19 cellular contexts compared by ENCODE assay signal in genomic region chr2:15189236-15189635, GRCh38.
DNase-seq lines count a peak whose midpoint lies in the region; ATAC-seq, FAIRE-seq and TF ChIP-seq lines count a peak whose summit lies in the region.
"Had no signal": no experiment of that assay in that cellular context is flagged by ENCODE, and none has a peak within 500 bp of the region (broad histone marks: within the 10 kb centered on the region; RNA-seq: fewer than 3 reads in every experiment).

No MANE protein-coding gene starts in this region.

- WGBS in testis, 2 donors: 31 to 41% methylated on average over 2 of the region's 2 CpGs
- WGBS in pancreas, 2 donors: 88 to 89% methylated on average over 2 of the region's 2 CpGs

- TF ChIP-seq CTCF in cardiac muscle cell (IDR thresholded peaks at IDR 0.05; ENCODE audit: low read depth, low read length) (peak; percentile 5), OCI-LY7 (conservative IDR thresholded peaks at IDR 0.05; ENCODE audit: low read length) (peak; percentile 27; the same call in 1 of the 2 replicates), epithelial cell of proximal tubule (conservative IDR thresholded peaks at IDR 0.05; ENCODE audit: low read depth, low read length) (peak; percentile 31), testis (IDR thresholded peaks at IDR 0.05) (peak in 1 of 3 experiments; percentile 10), pancreas (IDR thresholded peaks at IDR 0.05) (no peak)

- H4K20me1 ChIP-seq in OCI-LY7 (ENCODE audit: insufficient read depth, low read length): no peaks in the 10 kb centered on the region

- no peak for ATAC-seq in left ventricle myocardium superior
- no peak for ATAC-seq in pancreas
- no peak for ATAC-seq in HG02938 (IDR thresholded peaks at IDR 0.05; ENCODE audit: unreplicated experiment)
- ATAC-seq: activated CD8-positive, alpha-beta memory T cell treated with anti-CD3 and anti-CD28 coated beads, Interleukin-2, amount 10 ng/mL, durations not matched to agents 7 days and 5 days; esophagus mucosa; stimulated activated naive CD8-positive, alpha-beta T cell treated with anti-CD3 and anti-CD28 coated beads, Interleukin-15, Interleukin-2, amounts not matched to agents 100 U/mL and 50 U/mL, for 24 hours; upper lobe of right lung had no signal

- H3K4me3 ChIP-seq in cardiac muscle cell (no peak overlapping the region), OCI-LY7 (ENCODE audit: low read depth, low read length, poor library complexity, severe bottlenecking) (no peak overlapping the region), epithelial cell of proximal tubule (ENCODE audit: low read depth, low read length) (no peak overlapping the region), testis (no peak overlapping the region), pancreas (no peak overlapping the region)
- H3K4me3 ChIP-seq: upper lobe of right lung had no signal

- no peaks in the 10 kb centered on the region for H3K79me2 ChIP-seq in OCI-LY7 (ENCODE audit: insufficient read depth, low read depth, low read length)

- no peaks in the 10 kb centered on the region for H3K9me3 ChIP-seq in cardiac muscle cell (ENCODE audit: low read depth)
- no peaks in the 10 kb centered on the region for H3K9me3 ChIP-seq in OCI-LY7 (ENCODE audit: low read length)
- H3K9me3 ChIP-seq in testis: no peaks in the 10 kb centered on the region
- no peaks in the 10 kb centered on the region for H3K9me3 ChIP-seq in pancreas
- H3K9me3 ChIP-seq: upper lobe of right lung had no signal

- FAIRE-seq in pancreas (lab: Jason Lieb, UNC): no peak
- FAIRE-seq: astrocyte had no signal

- H3K27ac ChIP-seq in cardiac muscle cell: no peak overlapping the region
- H3K27ac ChIP-seq in OCI-LY7 (ENCODE audit: low read depth, low read length, poor library complexity, severe bottlenecking): no peak overlapping the region
- peak overlapping the region; percentile 53 to 69 for H3K27ac ChIP-seq in testis
- no peak overlapping the region for H3K27ac ChIP-seq in pancreas
- H3K27ac ChIP-seq: upper lobe of right lung had no signal

- CTCF ChIA-PET in OCI-LY7 (lab: Charles Lee; ENCODE audit: unreplicated experiment): no interaction called here

- intact Hi-C loops in left ventricle myocardium superior (cut with micrococcal nuclease): no loop called here
- intact Hi-C loops in OCI-LY7 (cut with micrococcal nuclease; ENCODE audit: unreplicated experiment): no loop called here
- intact Hi-C loops in testis (cut with DNase I; ENCODE audit: low total_unique reads): no loop called here
- intact Hi-C loops in pancreas (cut with DNase I): no loop called here

- H3K4me2 ChIP-seq in OCI-LY7 (ENCODE audit: low read length): no peak overlapping the region

- H3K36me3 ChIP-seq in cardiac muscle cell (no peaks in the 10 kb centered on the region), OCI-LY7 (ENCODE audit: insufficient read depth, low read length) (no peaks in the 10 kb centered on the region), testis (ENCODE audit: low read depth, missing control alignments) (no peaks in the 10 kb centered on the region), pancreas (no peaks in the 10 kb centered on the region)

- TF ChIP-seq POLR2A in testis (IDR thresholded peaks at IDR 0.05): no peak

- H3K27me3 ChIP-seq in cardiac muscle cell (no peaks in the 10 kb centered on the region), testis (no peaks in the 10 kb centered on the region), pancreas (no peaks in the 10 kb centered on the region)
- H3K27me3 ChIP-seq: upper lobe of right lung had no signal

- no peak overlapping the region for H2AFZ ChIP-seq in OCI-LY7 (ENCODE audit: low read length)

- DNase-seq in cardiac muscle cell (ENCODE audit: low read depth in 1 of 2, low spot score in 1 of 2) (peak in 1 of 2 donors; percentile 3), left ventricle myocardium superior (no peak), OCI-LY7 (ENCODE audit: low spot score) (no peak), epithelial cell of proximal tubule (ENCODE audit: low read depth) (no peak), testis (peak; percentile 52), middle frontal gyrus (ENCODE audit: extremely low spot score, low spot score) (no peak), pancreas (no peak)
- DNase-seq: activated CD8-positive, alpha-beta memory T cell treated with anti-CD3 and anti-CD28 coated beads, Interleukin-2, amount 10 ng/mL, durations not matched to agents 7 days and 5 days; activated gamma-delta T cell; dermis blood vessel endothelial cell; Kasumi-1; NCI-H187; NCI-H510A; posterior cingulate gyrus; stimulated activated naive CD8-positive, alpha-beta T cell treated with anti-CD3 and anti-CD28 coated beads, Interleukin-15, Interleukin-2, amounts not matched to agents 100 U/mL and 50 U/mL, for 24 hours; upper lobe of right lung had no signal

- H3K4me1 ChIP-seq in cardiac muscle cell (ENCODE audit: low read depth) (peaks cover 12% of the 10 kb centered on the region), OCI-LY7 (ENCODE audit: insufficient read depth, low read length, poor library complexity, severe bottlenecking) (no peaks in the 10 kb centered on the region), testis (peaks cover 30% of the 10 kb centered on the region), pancreas (no peaks in the 10 kb centered on the region)
- H3K4me1 ChIP-seq: upper lobe of right lung had no signal

- POLR2A ChIA-PET in OCI-LY7 (lab: Charles Lee): no interaction called here

- BruUV-seq in OCI-LY7 (replicated peaks; lab: Mats Ljungman, UMichigan): no TSS peak

- H3K9me2 ChIP-seq in OCI-LY7 (ENCODE audit: insufficient read depth, low read length): no peaks in the 10 kb centered on the region

Comparison
In these comparisons a context has a peak if more than half of its experiments do, and no peak if none do; other contexts are left out.
1. H3K27ac ChIP-seq: peak in testis (2 of 2); none in cardiac muscle cell (single experiment), OCI-LY7 (single experiment) and pancreas (0 of 4).
2. CTCF ChIP-seq: peak in cardiac muscle cell (single experiment), OCI-LY7 (single experiment) and epithelial cell of proximal tubule (single experiment); none in pancreas (0 of 4).